In genomic region chr10:122498521-122498920, GRCh38 we compare ENCODE assay signal across 23 cellular contexts. TPM values are rescaled to one million over a fixed set of nuclear protein-coding genes. Genes with fewer than 3 reads are reported as not detected.
DNase-seq lines count a peak whose midpoint lies in the region; ATAC-seq and TF ChIP-seq lines count a peak whose summit lies in the region.
"Had no signal": no experiment of that assay in that cellular context is flagged by ENCODE, and none has a peak within 500 bp of the region (broad histone marks: within the 10 kb centered on the region; RNA-seq: fewer than 3 reads in every experiment).

No MANE protein-coding gene starts in this region.

- DNase-seq in ascending aorta (ENCODE audit: low spot score in 2 of 2) (peak in 1 of 2 donors; percentile 75), head of caudate nucleus (peak in 24 of 42 donors; percentile 50 to 85 (median 66)), osteocyte (ENCODE audit: extremely low spot score, unreplicated experiment) (no peak), thoracic aorta (ENCODE audit: low spot score) (no peak), COR-L47 (lab: John Stamatoyannopoulos, UW) (no peak), COLO829 (ENCODE audit: low spot score) (no peak)
- DNase-seq in activated CD4-positive, alpha-beta T cell treated with anti-CD3 and anti-CD28 coated beads, Interleukin-2, amount 50 U/mL, for 1 hour = no peak
- DNase-seq in activated naive CD4-positive, alpha-beta T cell treated with anti-CD3 and anti-CD28 coated beads for 36 hours = no peak
- DNase-seq: activated CD4-positive, CD25-positive, alpha-beta regulatory T cell; activated CD8-positive, alpha-beta memory T cell treated with anti-CD3 and anti-CD28 coated beads, Interleukin-2, amount 50 U/mL, for 4 hours; activated naive CD4-positive, alpha-beta T cell; KG1; NCI-H1105; NCI-H2171; NK-92 treated with Interleukin-12 subunit alpha and Interleukin-12 subunit beta, amount 100 ng/mL, for 24 hours; SHP77; small intestine; T-helper 2 cell had no signal

- H3K4me1 ChIP-seq in ascending aorta (peaks cover 27 to 53% of the 10 kb centered on the region in 2 donors), thoracic aorta (ENCODE audit: control insufficient read depth in 1 of 2, low read depth in 2 of 2) (peaks cover 46 to 73% of the 10 kb centered on the region in 2 donors)

- H3K9me3 ChIP-seq in ascending aorta = no peaks in the 10 kb centered on the region
- no peaks in the 10 kb centered on the region for H3K9me3 ChIP-seq in thoracic aorta
- H3K9me3 ChIP-seq: neutrophil had no signal

- H3K27me3 ChIP-seq in ascending aorta (no peaks in the 10 kb centered on the region), thoracic aorta (replicated peaks; ENCODE audit: insufficient read depth) (no peaks in the 10 kb centered on the region)

- H3K36me3 ChIP-seq in ascending aorta (peaks cover 0 to 5% of the 10 kb centered on the region in 2 donors), thoracic aorta (no peaks in the 10 kb centered on the region)
- H3K36me3 ChIP-seq: neutrophil had no signal

- peaks cover 4% of the 10 kb centered on the region for H3K9me3 Mint-ChIP-seq in osteocyte (ENCODE audit: unreplicated experiment)
- H3K9me3 Mint-ChIP-seq in activated naive CD4-positive, alpha-beta T cell treated with anti-CD3 and anti-CD28 coated beads for 36 hours = no peaks in the 10 kb centered on the region
- H3K9me3 Mint-ChIP-seq: stimulated activated memory B cell treated with anti-CD40 and anti-IgM and Interleukin-4, amounts not matched to agents 10 μg/mL and 1 μg/mL and 100 μg/mL, for 72 hours had no signal

- H3K27ac Mint-ChIP-seq in osteocyte (ENCODE audit: unreplicated experiment) = peak overlapping the region; percentile 79
- no peak overlapping the region for H3K27ac Mint-ChIP-seq in activated naive CD4-positive, alpha-beta T cell treated with anti-CD3 and anti-CD28 coated beads for 36 hours
- H3K27ac Mint-ChIP-seq: stimulated activated memory B cell treated with anti-CD40 and anti-IgM and Interleukin-4, amounts not matched to agents 10 μg/mL and 1 μg/mL and 100 μg/mL, for 72 hours had no signal

- intact Hi-C loops in ascending aorta (cut with DNase I) (loop anchor here (2.0 to 10.0 kb wide), 5 partner anchors 36 to 1916 kb away; partner anchors contain the start of gene OAT), head of caudate nucleus (cut with DNase I) (no loop called here)
- intact Hi-C loops in activated naive CD4-positive, alpha-beta T cell treated with anti-CD3 and anti-CD28 coated beads for 36 hours (cut with micrococcal nuclease) = no loop called here

- TF ChIP-seq CTCF in ascending aorta (IDR thresholded peaks at IDR 0.05) (no peak), osteocyte (IDR thresholded peaks at IDR 0.05) (no peak), thoracic aorta (IDR thresholded peaks at IDR 0.05) (no peak)

- peak overlapping the region; percentile 79 to 95 for H3K27ac ChIP-seq in ascending aorta
- H3K27ac ChIP-seq in thoracic aorta = peak overlapping the region; percentile 91 to 97
- H3K27ac ChIP-seq: HL-60, neutrophil had no signal

- peaks cover 78% of the 10 kb centered on the region for H3K4me1 Mint-ChIP-seq in osteocyte (ENCODE audit: unreplicated experiment)
- H3K4me1 Mint-ChIP-seq in activated naive CD4-positive, alpha-beta T cell treated with anti-CD3 and anti-CD28 coated beads for 36 hours (ENCODE audit: low read depth) = peaks cover 13% of the 10 kb centered on the region
- H3K4me1 Mint-ChIP-seq: stimulated activated memory B cell treated with anti-CD40 and anti-IgM and Interleukin-4, amounts not matched to agents 10 μg/mL and 1 μg/mL and 100 μg/mL, for 72 hours had no signal

- H3K27me3 Mint-ChIP-seq in osteocyte (ENCODE audit: unreplicated experiment) = no peaks in the 10 kb centered on the region
- no peaks in the 10 kb centered on the region for H3K27me3 Mint-ChIP-seq in activated naive CD4-positive, alpha-beta T cell treated with anti-CD3 and anti-CD28 coated beads for 36 hours (ENCODE audit: low read depth)

- no peak overlapping the region for H3K4me3 ChIP-seq in ascending aorta
- H3K4me3 ChIP-seq in thoracic aorta = peak overlapping the region; percentile 24

- CTCF ChIA-PET in activated naive CD4-positive, alpha-beta T cell treated with anti-CD3 and anti-CD28 coated beads for 36 hours (lab: Charles Lee) = interaction anchor here (1.1 kb wide), 1 partner anchor 65 kb away, joined by 3 read pairs; no protein-coding TSS in a partner anchor

- peak; percentile 29 for ATAC-seq in thoracic aorta (ENCODE audit: insufficient number of reproducible peaks, low FRiP score, low read depth)
- ATAC-seq: stimulated activated memory B cell treated with anti-CD40 and anti-IgM and Interleukin-4, amounts not matched to agents 10 μg/mL and 1 μg/mL and 100 μg/mL, for 72 hours had no signal

- H3K36me3 Mint-ChIP-seq in osteocyte (ENCODE audit: unreplicated experiment) = peaks cover 39% of the 10 kb centered on the region
- H3K36me3 Mint-ChIP-seq in activated naive CD4-positive, alpha-beta T cell treated with anti-CD3 and anti-CD28 coated beads for 36 hours (ENCODE audit: low read depth) = no peaks in the 10 kb centered on the region
- H3K36me3 Mint-ChIP-seq: stimulated activated memory B cell treated with anti-CD40 and anti-IgM and Interleukin-4, amounts not matched to agents 10 μg/mL and 1 μg/mL and 100 μg/mL, for 72 hours had no signal

- H3K4me3 Mint-ChIP-seq in osteocyte (ENCODE audit: unreplicated experiment) = no peak overlapping the region
- no peak overlapping the region for H3K4me3 Mint-ChIP-seq in activated naive CD4-positive, alpha-beta T cell treated with anti-CD3 and anti-CD28 coated beads for 36 hours
- H3K4me3 Mint-ChIP-seq: stimulated activated memory B cell treated with anti-CD40 and anti-IgM and Interleukin-4, amounts not matched to agents 10 μg/mL and 1 μg/mL and 100 μg/mL, for 72 hours had no signal

RNA-seq across cellular contexts. Expression of gene HTRA1, which starts 37.2 kb away (rescaled TPM):
- 112 TPM for total RNA-seq in ascending aorta
- 1,546 and 1,638 TPM in 2 replicates for total RNA-seq in osteocyte
- total RNA-seq in thoracic aorta = 100 to 1,000 TPM; 282 to 473 TPM
- total RNA-seq in activated naive CD4-positive, alpha-beta T cell treated with anti-CD3 and anti-CD28 coated beads for 36 hours = not detected

RNA-seq across cellular contexts. Expression of gene ARMS2, which starts 44.1 kb away (rescaled TPM):
- total RNA-seq in ascending aorta (not detected), osteocyte (not detected in 2 replicates), thoracic aorta (not detected)
- total RNA-seq in activated naive CD4-positive, alpha-beta T cell treated with anti-CD3 and anti-CD28 coated beads for 36 hours = not detected
- total RNA-seq: fibroblast of villous mesenchyme, lung microvascular endothelial cell had no signal

Comparison
In these comparisons a context has a peak if more than half of its experiments do, and no peak if none do; other contexts are left out.
1. DNase-seq: peak in head of caudate nucleus (24 of 42); none in osteocyte (single experiment), thoracic aorta (single experiment), COR-L47 (single experiment), activated CD4-positive, alpha-beta T cell treated with anti-CD3 and anti-CD28 coated beads, Interleukin-2, amount 50 U/mL, for 1 hour (single experiment), COLO829 (single experiment) and activated naive CD4-positive, alpha-beta T cell treated with anti-CD3 and anti-CD28 coated beads for 36 hours (single experiment).
2. RNA of gene HTRA1, which starts 37.2 kb away (total RNA-seq): 1,546 to 1,638 TPM in osteocyte, 282 to 473 TPM in thoracic aorta and 112 TPM in ascending aorta (single experiment); not detected in activated naive CD4-positive, alpha-beta T cell treated with anti-CD3 and anti-CD28 coated beads for 36 hours; every median in the first group is over 100 times any median in the second.